11 cellular contexts compared by ENCODE assay signal in the genomic region with DNA sequence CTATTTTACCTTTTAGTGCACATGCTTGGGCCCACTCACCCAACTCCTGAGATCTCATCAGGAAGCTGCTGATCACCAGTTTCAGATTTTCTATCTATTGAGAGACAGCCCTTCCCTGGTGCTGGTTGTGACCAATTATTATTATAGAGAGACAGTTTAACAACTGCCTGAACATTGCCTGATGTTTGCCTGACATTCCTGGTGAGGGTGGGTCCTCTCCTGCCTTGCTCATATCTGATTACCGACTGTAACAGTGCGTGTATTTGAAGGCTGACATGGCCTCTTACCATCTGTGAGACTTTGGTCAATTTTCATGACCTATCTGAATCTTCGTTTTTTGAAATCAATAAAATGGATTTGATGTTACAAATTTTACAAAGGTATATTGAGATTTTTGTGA.
"Had no signal": no experiment of that assay in that cellular context is flagged by ENCODE, and none has a peak within 500 bp of the region (broad histone marks: within the 10 kb centered on the region; RNA-seq: fewer than 3 reads in every experiment).

No MANE protein-coding gene starts in this region.

- H3K27ac ChIP-seq: GM23248, HL-60, KMS-11 had no signal

- H3K9ac ChIP-seq: GM23248, KMS-11 had no signal

- H3K4me1 ChIP-seq: HAP-1 had no signal

- H3K4me2 ChIP-seq: KMS-11 had no signal

- H3K4me3 Mint-ChIP-seq: HFFc6 had no signal

- H2AFZ ChIP-seq: GM23248 had no signal

- H3K27ac Mint-ChIP-seq: HFFc6 had no signal

- H3K36me3 ChIP-seq: HAP-1 had no signal

- ATAC-seq: HCT116 had no signal

- DNase-seq: GM23248, GOT3, H7, HFFc6, IMR-90, Karpas-422, KBM-7 had no signal

- H3K4me3 ChIP-seq: GM23248, HAP-1 had no signal
